ENCODE assay signal across 8 cellular contexts in the genomic region with DNA sequence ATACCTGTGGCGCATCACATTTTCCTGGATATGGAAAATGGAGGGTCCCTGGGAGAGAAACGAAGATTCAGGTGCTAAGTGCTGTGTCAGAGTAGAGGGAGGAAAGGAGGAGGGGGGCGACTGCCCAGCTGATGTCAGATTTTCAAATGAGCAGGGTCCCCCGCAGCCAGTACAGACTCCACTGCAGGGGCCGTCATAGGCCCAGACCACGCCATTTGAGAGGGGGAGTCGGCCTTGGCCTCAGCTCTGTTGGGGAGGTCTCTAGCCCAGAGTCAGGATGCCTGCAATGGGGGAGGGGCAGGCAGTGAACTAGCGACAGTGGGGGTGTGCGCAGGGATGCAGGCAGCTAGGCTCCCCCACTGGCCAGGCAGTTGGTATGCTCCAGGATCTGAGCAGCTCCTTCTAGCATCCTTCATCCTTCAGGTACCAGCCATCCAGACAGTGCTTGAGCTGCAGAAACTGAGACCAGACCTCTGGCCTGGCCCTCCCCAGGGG. TPM values are rescaled to one million over a fixed set of nuclear protein-coding genes. Genes with fewer than 3 reads are reported as not detected.
DNase-seq lines count a peak whose midpoint lies in the region; ATAC-seq and TF ChIP-seq lines count a peak whose summit lies in the region.

A gene (minus strand): TSS at position 148 of the 495 bp plus-strand sequence. CDS start 229 bp downstream, outside the sequence.
A gene (plus strand): TSS at position 400 of the 495 bp plus-strand sequence. CDS start 620 bp downstream, outside the sequence.

- no peaks in the 10 kb centered on the region for H3K9me3 Mint-ChIP-seq in brain

- peaks cover 18% of the 10 kb centered on the region for H3K36me3 ChIP-seq in BE2C
- peaks cover 20% of the 10 kb centered on the region for H3K36me3 ChIP-seq in Karpas-422 (ENCODE audit: insufficient read depth, low read length)
- H3K36me3 ChIP-seq in left lung: peaks cover 0 to 27% of the 10 kb centered on the region in 2 donors

- ATAC-seq in left lung (no peak), GM21515 (IDR thresholded peaks at IDR 0.05; ENCODE audit: unreplicated experiment) (no peak), GM21447 (IDR thresholded peaks at IDR 0.05; ENCODE audit: unreplicated experiment) (no peak)

- intact Hi-C loops in left lung (cut with DNase I): no loop called here

- H3K4me3 ChIP-seq in BE2C (ENCODE audit: low read depth, low read length): peak within 1 kb of the TSS; percentile 74
- peak within 1 kb of the TSS; percentile 88; the same call in 1 of the 2 replicates for H3K4me3 ChIP-seq in Karpas-422 (ENCODE audit: low read length)
- peak within 1 kb of the TSS; percentile 59 to 80 for H3K4me3 ChIP-seq in left lung

- peaks cover 43% of the 10 kb centered on the region for H3K36me3 Mint-ChIP-seq in brain

- H3K27me3 ChIP-seq in BE2C (no peaks in the 10 kb centered on the region), Karpas-422 (ENCODE audit: low read length) (no peaks in the 10 kb centered on the region), left lung (no peaks in the 10 kb centered on the region)

- H3K4me2 ChIP-seq in Karpas-422 (ENCODE audit: low read depth, low read length, poor library complexity, severe bottlenecking): peak within 1 kb of the TSS; percentile 94

- H3K4me1 ChIP-seq in BE2C: peaks cover 8% of the 10 kb centered on the region
- peaks cover 38% of the 10 kb centered on the region for H3K4me1 ChIP-seq in Karpas-422 (ENCODE audit: low read length)
- peaks cover 26 to 61% of the 10 kb centered on the region in 2 donors for H3K4me1 ChIP-seq in left lung

- peak within 1 kb of the TSS; percentile 99 to 100 (median 99) for H3K27ac Mint-ChIP-seq in brain

- no peaks in the 10 kb centered on the region for H4K20me1 ChIP-seq in Karpas-422 (ENCODE audit: insufficient read depth, low read depth, low read length)

- peak within 1 kb of the TSS; percentile 95 to 98 (median 96) for H3K4me3 Mint-ChIP-seq in brain

- H3K27ac ChIP-seq in Karpas-422 (ENCODE audit: low read length) (peak within 1 kb of the TSS; percentile 70; the same call in 1 of the 2 replicates), left lung (peak within 1 kb of the TSS; percentile 49 to 97)

- peaks cover 15% of the 10 kb centered on the region for H3K27me3 Mint-ChIP-seq in brain

- H3K9me3 ChIP-seq in BE2C (no peaks in the 10 kb centered on the region), Karpas-422 (ENCODE audit: low read length) (no peaks in the 10 kb centered on the region), left lung (no peaks in the 10 kb centered on the region)

- TF ChIP-seq CTCF in BE2C (IDR thresholded peaks at IDR 0.05; ENCODE audit: low read depth, low read length) (no peak), brain (conservative IDR thresholded peaks at IDR 0.05) (no peak), left lung (IDR thresholded peaks at IDR 0.05) (no peak)

- DNase-seq in BE2C (peak; percentile 88), Karpas-422 (peak; percentile 60), left lung (peak in 1 of 2 donors; percentile 64), superior temporal gyrus (ENCODE audit: extremely low spot score) (peak; percentile 84), NCI-H446 (lab: John Stamatoyannopoulos, UW) (no peak)

- H3K4me1 Mint-ChIP-seq in brain: peaks cover 63% of the 10 kb centered on the region

- H3K79me2 ChIP-seq in Karpas-422 (ENCODE audit: low read length): peaks cover 15% of the 10 kb centered on the region

- H3K9me2 ChIP-seq in Karpas-422 (replicated peaks; ENCODE audit: insufficient read depth, low read length): no peaks in the 10 kb centered on the region

- H2AFZ ChIP-seq in Karpas-422 (ENCODE audit: low read length): no peak within 1 kb of the TSS

- peak within 1 kb of the TSS; percentile 75 for H3K9ac ChIP-seq in Karpas-422 (ENCODE audit: low read length)

RNA-seq across cellular contexts. Expression of the first gene that starts in this region (rescaled TPM):
- polyA plus RNA-seq in BE2C (2012; ENCODE audit: insufficient read depth, insufficient read length, low read depth): 159 TPM
- total RNA-seq in Karpas-422 (2014; rRNA removed; shearing (Covaris generic); ENCODE audit: low replicate concordance): 55.6 and 79.1 TPM in 2 replicates
- polyA plus RNA-seq in brain (ENCODE audit: insufficient read depth, low read depth, low replicate concordance): 645 TPM
- total RNA-seq in left lung: 100 to 1,000 TPM in 1 of 2 donors, 10 to 100 TPM in 1; 77.8 to 109 TPM

RNA-seq across cellular contexts. Expression of the second gene that starts in this region (rescaled TPM):
- 15.1 TPM for polyA plus RNA-seq in BE2C (2012; ENCODE audit: insufficient read depth, insufficient read length, low read depth)
- total RNA-seq in Karpas-422 (2014; rRNA removed; shearing (Covaris generic); ENCODE audit: low replicate concordance): not detected in 2 replicates
- polyA plus RNA-seq in brain (ENCODE audit: insufficient read depth, low read depth, low replicate concordance): 523 TPM
- total RNA-seq in left lung: under 1 TPM in 1 of 2 donors, not detected in 1; 0.42 TPM

Comparison
In these comparisons a context has a peak if more than half of its experiments do, and no peak if none do; other contexts are left out.
1. DNase-seq: peak in BE2C (single experiment), Karpas-422 (single experiment) and superior temporal gyrus (single experiment); none in NCI-H446 (0 of 2).
2. Peak in every context shown above with its lines, with median percentiles within 50 percentile points of each other: H3K4me3 ChIP-seq.